In genomic region chr2:45859682-45860081, GRCh38 we compare ENCODE assay signal across 16 cellular contexts.
A peak's percentile ranks its signal among the peaks of the same experiment; 100 is the strongest.
DNase-seq lines count a peak whose midpoint lies in the region; ATAC-seq and TF ChIP-seq lines count a peak whose summit lies in the region.
"Had no signal": no experiment of that assay in that cellular context is flagged by ENCODE, and none has a peak within 500 bp of the region (broad histone marks: within the 10 kb centered on the region; RNA-seq: fewer than 3 reads in every experiment).

No MANE protein-coding gene starts in this region.

- peaks cover 46% of the 10 kb centered on the region for H3K4me1 ChIP-seq in adipocyte (ENCODE audit: control insufficient read depth, insufficient read depth, low read length)
- peaks cover 0 to 15% (median 3%) of the 10 kb centered on the region in 3 donors for H3K4me1 ChIP-seq in skeletal muscle tissue (ENCODE audit: control insufficient read depth in 3 of 3, insufficient read depth in 3 of 3, low read length in 3 of 3)
- H3K4me1 ChIP-seq in neural progenitor cell: peaks cover 17% of the 10 kb centered on the region

- H3K36me3 ChIP-seq in adipocyte (ENCODE audit: control insufficient read depth, insufficient read depth, low read length, severe bottlenecking) (no peaks in the 10 kb centered on the region), skeletal muscle tissue (ENCODE audit: control insufficient read depth in 3 of 3, insufficient read depth in 3 of 3, low read length in 3 of 3) (no peaks in the 10 kb centered on the region), neural progenitor cell (no peaks in the 10 kb centered on the region)
- H3K36me3 ChIP-seq: left lung had no signal

- H2AFZ ChIP-seq in neural progenitor cell (replicated peaks): no peak overlapping the region

- H3K9me3 Mint-ChIP-seq in activated CD4-positive, alpha-beta memory T cell treated with anti-CD3 and anti-CD28 coated beads, Interleukin-2, amount 10 ng/mL, durations not matched to agents 7 days and 5 days: no peaks in the 10 kb centered on the region
- H3K9me3 Mint-ChIP-seq in activated CD4-positive, alpha-beta memory T cell treated with anti-CD3 and anti-CD28 coated beads for 36 hours: no peaks in the 10 kb centered on the region
- no peaks in the 10 kb centered on the region for H3K9me3 Mint-ChIP-seq in neural progenitor cell

- no peak overlapping the region for H3K4me2 ChIP-seq in neural progenitor cell

- no peaks in the 10 kb centered on the region for H3K9me3 ChIP-seq in adipocyte (ENCODE audit: control insufficient read depth, low read length)
- no peaks in the 10 kb centered on the region for H3K9me3 ChIP-seq in skeletal muscle tissue (ENCODE audit: control insufficient read depth in 3 of 3, low read length in 3 of 3)
- H3K9me3 ChIP-seq in neural progenitor cell (ENCODE audit: low read depth): no peaks in the 10 kb centered on the region
- H3K9me3 ChIP-seq: body of pancreas, left lung had no signal

- peaks cover 47% of the 10 kb centered on the region for H3K4me1 Mint-ChIP-seq in activated CD4-positive, alpha-beta memory T cell treated with anti-CD3 and anti-CD28 coated beads, Interleukin-2, amount 10 ng/mL, durations not matched to agents 7 days and 5 days
- H3K4me1 Mint-ChIP-seq in activated CD4-positive, alpha-beta memory T cell treated with anti-CD3 and anti-CD28 coated beads for 36 hours (ENCODE audit: low read depth): peaks cover 33% of the 10 kb centered on the region
- H3K4me1 Mint-ChIP-seq in neural progenitor cell: peaks cover 26% of the 10 kb centered on the region

- POLR2A ChIA-PET in activated CD4-positive, alpha-beta memory T cell treated with anti-CD3 and anti-CD28 coated beads, Interleukin-2, amount 10 ng/mL, durations not matched to agents 7 days and 5 days (lab: Charles Lee): interaction anchor here (1.0 to 1.5 kb wide), 2 partner anchors 19 to 23 kb away, joined by 3 to 4 read pairs; no protein-coding TSS in a partner anchor
- POLR2A ChIA-PET in activated CD4-positive, alpha-beta memory T cell treated with anti-CD3 and anti-CD28 coated beads for 36 hours (lab: Charles Lee): interaction anchor here (0.6 kb wide), 1 partner anchor 126 kb away, joined by 7 read pairs; no protein-coding TSS in a partner anchor

- H3K79me2 ChIP-seq in neural progenitor cell (ENCODE audit: low read depth): no peaks in the 10 kb centered on the region

- H3K36me3 Mint-ChIP-seq in activated CD4-positive, alpha-beta memory T cell treated with anti-CD3 and anti-CD28 coated beads, Interleukin-2, amount 10 ng/mL, durations not matched to agents 7 days and 5 days (ENCODE audit: low read depth): peaks cover 4% of the 10 kb centered on the region
- no peaks in the 10 kb centered on the region for H3K36me3 Mint-ChIP-seq in activated CD4-positive, alpha-beta memory T cell treated with anti-CD3 and anti-CD28 coated beads for 36 hours
- no peaks in the 10 kb centered on the region for H3K36me3 Mint-ChIP-seq in neural progenitor cell

- DNase-seq in activated CD4-positive, alpha-beta memory T cell treated with anti-CD3 and anti-CD28 coated beads, Interleukin-2, amount 10 ng/mL, durations not matched to agents 7 days and 5 days: no peak
- no peak for DNase-seq in activated CD4-positive, alpha-beta memory T cell treated with anti-CD3 and anti-CD28 coated beads for 36 hours
- DNase-seq in adipocyte (ENCODE audit: low read depth) (no peak), anterior cingulate cortex (lab: John Stamatoyannopoulos, UW) (no peak), neural progenitor cell (ENCODE audit: low spot score) (no peak), foreskin melanocyte (no peak)
- DNase-seq: activated gamma-delta T cell treated with Interleukin-2 at 50 U/mL for 16 hours; body of pancreas; left lung; NCI-H1694 treated with DMSO at 0.1 percent for 48 hours; NCI-H748 treated with DMSO at 0.1 percent for 48 hours; nucleus accumbens; retina; stimulated activated CD4-positive, alpha-beta T cell treated with anti-CD3 and anti-CD28 coated beads, Interleukin-12 subunit alpha, Interleukin-12 subunit beta, amount 100 ng/mL, for 4 hours had no signal

- no peaks in the 10 kb centered on the region for H3K27me3 ChIP-seq in adipocyte (replicated peaks; ENCODE audit: control insufficient read depth, insufficient read depth, low read length)
- no peaks in the 10 kb centered on the region for H3K27me3 ChIP-seq in skeletal muscle tissue (ENCODE audit: control insufficient read depth in 3 of 3, insufficient read depth in 3 of 3, low read length in 3 of 3)
- H3K27me3 ChIP-seq in neural progenitor cell: no peaks in the 10 kb centered on the region
- H3K27me3 ChIP-seq: body of pancreas, left lung had no signal

- intact Hi-C loops in activated CD4-positive, alpha-beta memory T cell treated with anti-CD3 and anti-CD28 coated beads for 36 hours (cut with micrococcal nuclease): loop anchor here (5.0 kb wide), 1 partner anchor 43 kb away; no protein-coding TSS in a partner anchor

- H3K27me3 Mint-ChIP-seq in activated CD4-positive, alpha-beta memory T cell treated with anti-CD3 and anti-CD28 coated beads, Interleukin-2, amount 10 ng/mL, durations not matched to agents 7 days and 5 days: no peaks in the 10 kb centered on the region
- no peaks in the 10 kb centered on the region for H3K27me3 Mint-ChIP-seq in activated CD4-positive, alpha-beta memory T cell treated with anti-CD3 and anti-CD28 coated beads for 36 hours
- H3K27me3 Mint-ChIP-seq in neural progenitor cell (ENCODE audit: insufficient read depth, low read depth): no peaks in the 10 kb centered on the region

- peak overlapping the region; percentile 44 for H3K9ac ChIP-seq in adipocyte (ENCODE audit: low read length)
- no peak overlapping the region for H3K9ac ChIP-seq in skeletal muscle tissue (ENCODE audit: low read depth in 1 of 3, low read length in 3 of 3)
- H3K9ac ChIP-seq in neural progenitor cell: no peak overlapping the region

- no peak for TF ChIP-seq CTCF in neural progenitor cell (IDR thresholded peaks at IDR 0.05)

- H3K4me3 Mint-ChIP-seq in activated CD4-positive, alpha-beta memory T cell treated with anti-CD3 and anti-CD28 coated beads, Interleukin-2, amount 10 ng/mL, durations not matched to agents 7 days and 5 days: no peak overlapping the region
- H3K4me3 Mint-ChIP-seq in activated CD4-positive, alpha-beta memory T cell treated with anti-CD3 and anti-CD28 coated beads for 36 hours: no peak overlapping the region
- H3K4me3 Mint-ChIP-seq in neural progenitor cell: no peak overlapping the region

- no peak overlapping the region for H3K4me3 ChIP-seq in adipocyte (ENCODE audit: low read length)
- H3K4me3 ChIP-seq in skeletal muscle tissue (ENCODE audit: low read length in 3 of 3): no peak overlapping the region
- no peak overlapping the region for H3K4me3 ChIP-seq in neural progenitor cell
- H3K4me3 ChIP-seq: body of pancreas had no signal

- peak overlapping the region; percentile 1 for H3K27ac Mint-ChIP-seq in activated CD4-positive, alpha-beta memory T cell treated with anti-CD3 and anti-CD28 coated beads, Interleukin-2, amount 10 ng/mL, durations not matched to agents 7 days and 5 days
- no peak overlapping the region for H3K27ac Mint-ChIP-seq in activated CD4-positive, alpha-beta memory T cell treated with anti-CD3 and anti-CD28 coated beads for 36 hours
- no peak overlapping the region for H3K27ac Mint-ChIP-seq in neural progenitor cell

- H3K27ac ChIP-seq in skeletal muscle tissue (ENCODE audit: low read depth, low read length): peak overlapping the region; percentile 46
- H3K27ac ChIP-seq in neural progenitor cell: no peak overlapping the region

- no peaks in the 10 kb centered on the region for H3F3A ChIP-seq in neural progenitor cell (ENCODE audit: low read depth)

- CTCF ChIA-PET in activated CD4-positive, alpha-beta memory T cell treated with anti-CD3 and anti-CD28 coated beads, Interleukin-2, amount 10 ng/mL, durations not matched to agents 7 days and 5 days (lab: Charles Lee): interaction anchor here (0.5 to 1.3 kb wide), 2 partner anchors 30 to 54 kb away, joined by 3 to 4 read pairs; no protein-coding TSS in a partner anchor
- CTCF ChIA-PET in activated CD4-positive, alpha-beta memory T cell treated with anti-CD3 and anti-CD28 coated beads for 36 hours (lab: Charles Lee): interaction anchor here (1.0 kb wide), 1 partner anchor 81 kb away, joined by 6 read pairs; no protein-coding TSS in a partner anchor

- peak; percentile 53 for ATAC-seq in GM19351 (IDR thresholded peaks at IDR 0.05; ENCODE audit: unreplicated experiment)
- ATAC-seq: body of pancreas had no signal

- no peaks in the 10 kb centered on the region for H4K20me1 ChIP-seq in neural progenitor cell (ENCODE audit: low read depth)
